In the genomic region with DNA sequence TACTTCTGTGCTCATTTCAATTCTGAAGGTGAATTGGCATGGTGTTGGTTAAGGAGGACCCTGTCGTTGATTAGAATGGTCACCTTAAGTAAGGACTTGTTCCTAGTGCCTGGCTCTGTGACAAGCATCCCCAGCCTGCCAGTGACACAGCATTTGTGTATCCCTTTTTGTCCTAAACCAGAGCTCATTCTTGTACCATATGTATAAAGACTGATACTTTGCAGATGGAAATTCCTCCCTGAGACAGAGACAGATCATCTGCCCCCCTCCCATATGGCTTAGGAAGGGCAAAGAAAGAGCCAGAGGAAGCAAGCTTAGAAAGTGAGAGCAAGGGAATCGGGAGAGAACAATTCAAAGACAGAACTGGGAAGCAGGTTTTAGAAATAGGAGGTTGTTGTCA, we compare ENCODE assay signal across 17 cellular contexts. TPM values are rescaled to one million over a fixed set of nuclear protein-coding genes. Genes with fewer than 3 reads are reported as not detected.
DNase-seq lines count a peak whose midpoint lies in the region; ATAC-seq and TF ChIP-seq lines count a peak whose summit lies in the region.
"Had no signal": no experiment of that assay in that cellular context is flagged by ENCODE, and none has a peak within 500 bp of the region (broad histone marks: within the 10 kb centered on the region; RNA-seq: fewer than 3 reads in every experiment).

No MANE protein-coding gene starts in this region.

- H3K4me1 Mint-ChIP-seq in H9 (peaks cover 75 to 88% of the 10 kb centered on the region in 2 experiments), brain (peaks cover 86% of the 10 kb centered on the region), natural killer cell (peaks cover 13 to 22% of the 10 kb centered on the region in 2 donors)

- H3K4me3 Mint-ChIP-seq in H9 (peak overlapping the region in 1 of 2 experiments; percentile 11; a peak in 2 of 5 replicates), brain (peak overlapping the region in 2 of 5 experiments; percentile 23 to 26), natural killer cell (no peak overlapping the region)
- H3K4me3 Mint-ChIP-seq: endodermal cell; stimulated activated memory B cell treated with anti-CD40 and anti-IgM and Interleukin-4, amounts not matched to agents 10 μg/mL and 1 μg/mL and 100 μg/mL, for 72 hours had no signal

- H3K23me2 ChIP-seq in H9 (ENCODE audit: insufficient read length, low read depth, low read length, poor library complexity, severe bottlenecking), result no peaks in the 10 kb centered on the region

- H2BK120ac ChIP-seq in H9 (ENCODE audit: low read depth, low read length, poor library complexity, severe bottlenecking), result no peak overlapping the region

- H3K14ac ChIP-seq in H9 (ENCODE audit: insufficient read depth, low read length), result no peak overlapping the region

- peak overlapping the region; percentile 84 for H3K4me2 ChIP-seq in BLaER1
- no peak overlapping the region for H3K4me2 ChIP-seq in H9 (ENCODE audit: insufficient read depth, insufficient read length, low read length)

- intact Hi-C loops in natural killer cell (cut with micrococcal nuclease) (no loop called here), adrenal gland (cut with DNase I) (no loop called here)

- H3K4me1 ChIP-seq in BLaER1 (peaks cover 49% of the 10 kb centered on the region), H9 (ENCODE audit: insufficient read depth, low read length) (peaks cover under 1% of the 10 kb centered on the region; the same call in 1 of the 2 replicates), adrenal gland (replicated peaks in 1 of 2) (no peaks in the 10 kb centered on the region)
- H3K4me1 ChIP-seq: body of pancreas had no signal

- no peak for DNase-seq in H9
- DNase-seq in natural killer cell, result no peak
- DNase-seq in activated CD4-positive, CD25-positive, alpha-beta regulatory T cell (lab: John Stamatoyannopoulos, UW), result no peak
- no peak for DNase-seq in adrenal gland
- DNase-seq in T1000 (lab: John Stamatoyannopoulos, UW), result no peak
- DNase-seq: body of pancreas; C1 segment of cervical spinal cord; endodermal cell; kidney; SHP77; stimulated activated CD4-positive, alpha-beta T cell treated with anti-CD3 and anti-CD28 coated beads, Interleukin-4, amount 100 ng/mL, for 24 hours had no signal

- no peak overlapping the region for H3K56ac ChIP-seq in H9 (ENCODE audit: insufficient read length, low read depth, low read length)

- H2BK12ac ChIP-seq in H9 (ENCODE audit: insufficient read length, low read depth, low read length), result no peak overlapping the region

- TF ChIP-seq CTCF in H9 (conservative IDR thresholded peaks at IDR 0.05) (no peak), brain (conservative IDR thresholded peaks at IDR 0.05) (no peak), natural killer cell (IDR thresholded peaks at IDR 0.05) (no peak), adrenal gland (IDR thresholded peaks at IDR 0.05) (no peak)

- TF ChIP-seq POLR2A in adrenal gland (IDR thresholded peaks at IDR 0.05), result no peak

- no peak overlapping the region for H2AFZ ChIP-seq in H9 (ENCODE audit: low read length)

- no peaks in the 10 kb centered on the region for H3K79me1 ChIP-seq in H9 (ENCODE audit: insufficient read depth, low read depth, low read length, poor library complexity, severe bottlenecking)

- H2BK5ac ChIP-seq in H9 (ENCODE audit: insufficient read length, low read length), result no peak overlapping the region

- H3K27me3 ChIP-seq in BLaER1, result no peaks in the 10 kb centered on the region
- no peaks in the 10 kb centered on the region for H3K27me3 ChIP-seq in H9 (ENCODE audit: insufficient read depth, low read length)
- H3K27me3 ChIP-seq in adrenal gland, result no peaks in the 10 kb centered on the region
- H3K27me3 ChIP-seq: body of pancreas had no signal

- peak overlapping the region; percentile 7; the same call in 1 of the 2 replicates for H3K9ac ChIP-seq in BLaER1
- H3K9ac ChIP-seq in H9 (ENCODE audit: extremely low read depth, insufficient read length, low read length), result no peak overlapping the region

- no peak overlapping the region for H4K91ac ChIP-seq in H9 (ENCODE audit: insufficient read length, low read depth, low read length)

- no peaks in the 10 kb centered on the region for H3K79me2 ChIP-seq in H9 (ENCODE audit: insufficient read depth, low read length)

- no peak overlapping the region for H3K18ac ChIP-seq in H9 (ENCODE audit: insufficient read length, low read depth, low read length)

- H3K9me3 ChIP-seq in BLaER1, result no peaks in the 10 kb centered on the region
- no peaks in the 10 kb centered on the region for H3K9me3 ChIP-seq in H9 (ENCODE audit: control insufficient read depth, low read depth, low read length)
- H3K9me3 ChIP-seq in adrenal gland (replicated peaks in 1 of 3), result no peaks in the 10 kb centered on the region
- H3K9me3 ChIP-seq: body of pancreas had no signal

- no peak overlapping the region for H2BK15ac ChIP-seq in H9 (ENCODE audit: low read depth, low read length)

- 0 out of 2 replicates have a peak overlapping the region, but pooled peaks have one; percentile 54 for H3K27ac ChIP-seq in BLaER1
- no peak overlapping the region for H3K27ac ChIP-seq in H9 (ENCODE audit: insufficient read length, low read depth, low read length)
- no peak overlapping the region for H3K27ac ChIP-seq in adrenal gland
- H3K27ac ChIP-seq: body of pancreas, HL-60 had no signal

- no peak overlapping the region for H4K8ac ChIP-seq in H9 (replicated peaks; ENCODE audit: insufficient read length, low read depth, low read length)

- no peak overlapping the region for H2BK20ac ChIP-seq in H9 (ENCODE audit: low read depth, low read length, poor library complexity, severe bottlenecking)

- H4K5ac ChIP-seq in H9 (ENCODE audit: insufficient read length, low read depth, low read length), result no peak overlapping the region

- WGBS in H9 (ENCODE audit: extremely low coverage, insufficient read length, low lambda C conversion rate), result no CpG with 5 or more reads among the region's 2 CpGs
- 40 to 92% (median 58%) methylated on average over 2 of the region's 2 CpGs for WGBS in adrenal gland, 4 donors

- no peak overlapping the region for H2AK5ac ChIP-seq in H9 (ENCODE audit: insufficient read length, low read length)

- H3K27me3 Mint-ChIP-seq in H9 (ENCODE audit: low read depth) (peaks cover 5% of the 10 kb centered on the region), brain (no peaks in the 10 kb centered on the region), natural killer cell (ENCODE audit: low read depth in 2 of 2) (no peaks in the 10 kb centered on the region)

- H3T11ph ChIP-seq in H9 (ENCODE audit: low read length), result no peak overlapping the region

- H3K4me3 ChIP-seq in BLaER1, result no peak overlapping the region
- no peak overlapping the region for H3K4me3 ChIP-seq in adrenal gland
- H3K4me3 ChIP-seq: body of pancreas had no signal

- H3K23ac ChIP-seq in H9 (ENCODE audit: insufficient read length, low read depth, low read length), result no peak overlapping the region

- no peaks in the 10 kb centered on the region for H4K20me1 ChIP-seq in BLaER1
- H4K20me1 ChIP-seq in H9 (ENCODE audit: control insufficient read depth, insufficient read depth, insufficient read length), result no peaks in the 10 kb centered on the region

- H3K36me3 ChIP-seq in BLaER1 (no peaks in the 10 kb centered on the region), adrenal gland (replicated peaks in 1 of 2) (no peaks in the 10 kb centered on the region)

- no peak overlapping the region for H3K4ac ChIP-seq in H9 (ENCODE audit: low read depth, low read length)

- no peaks in the 10 kb centered on the region for H3K9me3 Mint-ChIP-seq in H9
- peaks cover 0 to 3% (median 0%) of the 10 kb centered on the region in 5 experiments for H3K9me3 Mint-ChIP-seq in brain
- H3K9me3 Mint-ChIP-seq in natural killer cell, result no peaks in the 10 kb centered on the region
- H3K9me3 Mint-ChIP-seq: endodermal cell; stimulated activated memory B cell treated with anti-CD40 and anti-IgM and Interleukin-4, amounts not matched to agents 10 μg/mL and 1 μg/mL and 100 μg/mL, for 72 hours had no signal

- H3K27ac Mint-ChIP-seq in H9, result peak overlapping the region; percentile 5 to 62 (median 62); a peak in 2 of 7 replicates
- H3K27ac Mint-ChIP-seq in brain, result peak overlapping the region; percentile 68 to 85 (median 78)
- H3K27ac Mint-ChIP-seq in natural killer cell, result peak overlapping the region; percentile 6 to 60
- H3K27ac Mint-ChIP-seq: endodermal cell had no signal

- no peak for ATAC-seq in natural killer cell
- ATAC-seq in GM18907 (IDR thresholded peaks at IDR 0.05; ENCODE audit: unreplicated experiment), result no peak
- ATAC-seq: body of pancreas; stimulated activated memory B cell treated with anti-CD40 and anti-IgM and Interleukin-4, amounts not matched to agents 10 μg/mL and 1 μg/mL and 100 μg/mL, for 72 hours had no signal

- no peaks in the 10 kb centered on the region for H3K36me3 Mint-ChIP-seq in H9 (ENCODE audit: insufficient read depth in 1 of 3, low read depth in 3 of 3)
- no peaks in the 10 kb centered on the region for H3K36me3 Mint-ChIP-seq in brain
- no peaks in the 10 kb centered on the region for H3K36me3 Mint-ChIP-seq in natural killer cell
- H3K36me3 Mint-ChIP-seq: stimulated activated memory B cell treated with anti-CD40 and anti-IgM and Interleukin-4, amounts not matched to agents 10 μg/mL and 1 μg/mL and 100 μg/mL, for 72 hours had no signal

RNA-seq across cellular contexts. Expression of a gene that starts 13.1 kb away (rescaled TPM):
- total RNA-seq in H9 (2021) (not detected in 2 replicates), natural killer cell (under 1 TPM in 1 of 3 donors, not detected in 2; 0.23 TPM), adrenal gland (under 1 TPM in 1 of 8 donors, not detected in 7; 0.37 TPM)
- polyA plus RNA-seq in brain (ENCODE audit: insufficient read depth, low read depth, low replicate concordance) (0.44 TPM), adrenal gland (not detected)
- total RNA-seq: body of pancreas, Daoy, endodermal cell, kidney had no signal
